In the genomic region with DNA sequence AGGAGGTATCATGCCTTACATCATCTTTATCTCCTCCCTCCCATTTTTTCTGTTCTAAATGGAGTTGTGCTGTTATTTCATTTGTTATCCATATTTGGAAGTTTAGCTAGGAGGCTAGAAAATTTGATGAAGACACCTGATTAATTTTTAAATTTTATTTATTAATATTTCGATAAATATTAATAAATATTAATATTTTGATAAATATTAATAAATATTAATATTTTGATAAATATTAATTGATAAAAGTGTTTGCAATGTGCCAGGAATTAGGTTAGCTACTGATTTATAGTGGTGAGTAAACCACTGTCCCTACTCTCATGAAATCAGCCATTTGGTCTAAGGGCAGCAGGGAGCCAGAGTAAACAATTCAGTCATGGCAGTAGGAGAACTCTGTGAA, we compare ENCODE assay signal across 8 cellular contexts.
"Had no signal": no experiment of that assay in that cellular context is flagged by ENCODE, and none has a peak within 500 bp of the region (broad histone marks: within the 10 kb centered on the region; RNA-seq: fewer than 3 reads in every experiment).

No MANE protein-coding gene starts in this region.

- DNase-seq: H9, HCEC 1CT, IMR-90 had no signal

- ATAC-seq: GM23338, K562 had no signal

- FAIRE-seq: H1, H54, HTR-8/SVneo, K562 had no signal

- H3K4me3 ChIP-seq: GM23338, K562 had no signal
